ENCODE assay signal across 25 cellular contexts in genomic region chr20:42958367-42959112, GRCh38.
"Had no signal": no experiment of that assay in that cellular context is flagged by ENCODE, and none has a peak within 500 bp of the region (broad histone marks: within the 10 kb centered on the region; RNA-seq: fewer than 3 reads in every experiment).

No MANE protein-coding gene starts in this region.

- H3K4me1 ChIP-seq: psoas muscle, stomach, thyroid gland, tibial nerve, upper lobe of left lung had no signal

- H3K36me3 ChIP-seq: neutrophil, pancreas, right lobe of liver, sigmoid colon, stomach, thoracic aorta, thyroid gland, tibial nerve, upper lobe of left lung had no signal

- H3K9me3 ChIP-seq: neutrophil, pancreas, psoas muscle, right lobe of liver, sigmoid colon, thoracic aorta, thyroid gland, tibial nerve, upper lobe of left lung had no signal

- H3K27ac Mint-ChIP-seq: naive thymus-derived CD8-positive, alpha-beta T cell; natural killer cell treated with Interleukin-12 subunit alpha and Interleukin-12 subunit beta and Interleukin-15 and Interleukin-18, amount 100 ng/mL, for 72 hours; nephron progenitor cell; stimulated activated effector memory CD8-positive, alpha-beta T cell treated with anti-CD3 and anti-CD28 coated beads, Interleukin-12 subunit alpha, Interleukin-12 subunit beta, amount 100 ng/mL, for 72 hours; stimulated activated naive B cell treated with anti-CD40 and anti-IgM and Interleukin-4, amounts not matched to agents 10 μg/mL and 1 μg/mL and 100 μg/mL, for 72 hours; stimulated activated naive CD8-positive, alpha-beta T cell treated with anti-CD3 and anti-CD28 coated beads, Interleukin-15, Interleukin-2, amounts not matched to agents 100 ng/mL and 50 ng/mL, for 24 hours had no signal

- H3K27ac ChIP-seq: neutrophil, pancreas, psoas muscle, sigmoid colon, stomach, thoracic aorta, thyroid gland, tibial nerve, upper lobe of left lung had no signal

- ATAC-seq: naive thymus-derived CD8-positive, alpha-beta T cell; natural killer cell treated with Interleukin-12 subunit alpha and Interleukin-12 subunit beta and Interleukin-15 and Interleukin-18, amount 100 ng/mL, for 72 hours; psoas muscle; right cardiac atrium; stimulated activated effector memory CD8-positive, alpha-beta T cell treated with anti-CD3 and anti-CD28 coated beads, Interleukin-12 subunit alpha, Interleukin-12 subunit beta, amount 100 ng/mL, for 72 hours; stimulated activated naive B cell treated with anti-CD40 and anti-IgM and Interleukin-4, amounts not matched to agents 10 μg/mL and 1 μg/mL and 100 μg/mL, for 72 hours had no signal

- H3K27me3 ChIP-seq: neutrophil, pancreas, right lobe of liver, sigmoid colon, stomach, thyroid gland, tibial nerve, upper lobe of left lung had no signal

- H3K4me3 ChIP-seq: pancreas, psoas muscle, right lobe of liver, sigmoid colon, stomach, thoracic aorta, thyroid gland, tibial nerve, upper lobe of left lung had no signal

- H3K27me3 Mint-ChIP-seq: natural killer cell treated with Interleukin-12 subunit alpha and Interleukin-12 subunit beta and Interleukin-15 and Interleukin-18, amount 100 ng/mL, for 72 hours had no signal

- H3K4me1 Mint-ChIP-seq: naive thymus-derived CD8-positive, alpha-beta T cell; nephron progenitor cell; stimulated activated effector memory CD8-positive, alpha-beta T cell treated with anti-CD3 and anti-CD28 coated beads, Interleukin-12 subunit alpha, Interleukin-12 subunit beta, amount 100 ng/mL, for 72 hours; stimulated activated naive B cell treated with anti-CD40 and anti-IgM and Interleukin-4, amounts not matched to agents 10 μg/mL and 1 μg/mL and 100 μg/mL, for 72 hours had no signal

- H3K4me3 Mint-ChIP-seq: naive thymus-derived CD8-positive, alpha-beta T cell; natural killer cell treated with Interleukin-12 subunit alpha and Interleukin-12 subunit beta and Interleukin-15 and Interleukin-18, amount 100 ng/mL, for 72 hours; nephron progenitor cell; neural crest cell; stimulated activated effector memory CD8-positive, alpha-beta T cell treated with anti-CD3 and anti-CD28 coated beads, Interleukin-12 subunit alpha, Interleukin-12 subunit beta, amount 100 ng/mL, for 72 hours; stimulated activated naive B cell treated with anti-CD40 and anti-IgM and Interleukin-4, amounts not matched to agents 10 μg/mL and 1 μg/mL and 100 μg/mL, for 72 hours; stimulated activated naive CD8-positive, alpha-beta T cell treated with anti-CD3 and anti-CD28 coated beads, Interleukin-15, Interleukin-2, amounts not matched to agents 100 ng/mL and 50 ng/mL, for 24 hours had no signal

- H3K36me3 Mint-ChIP-seq: naive thymus-derived CD8-positive, alpha-beta T cell; natural killer cell treated with Interleukin-12 subunit alpha and Interleukin-12 subunit beta and Interleukin-15 and Interleukin-18, amount 100 ng/mL, for 72 hours; stimulated activated effector memory CD8-positive, alpha-beta T cell treated with anti-CD3 and anti-CD28 coated beads, Interleukin-12 subunit alpha, Interleukin-12 subunit beta, amount 100 ng/mL, for 72 hours; stimulated activated naive B cell treated with anti-CD40 and anti-IgM and Interleukin-4, amounts not matched to agents 10 μg/mL and 1 μg/mL and 100 μg/mL, for 72 hours had no signal

- DNase-seq: naive thymus-derived CD8-positive, alpha-beta T cell; nephron progenitor cell; nucleus accumbens; pancreas; psoas muscle; right cardiac atrium; right lobe of liver; sigmoid colon; stimulated activated CD4-positive, alpha-beta T cell treated with anti-CD3 and anti-CD28 coated beads, Interleukin-15, amount 100 ng/mL, for 24 hours; stimulated activated CD4-positive, alpha-beta T cell treated with anti-CD3 and anti-CD28 coated beads, Interleukin-2, amount 100 ng/mL, for 24 hours; stimulated activated CD4-positive, alpha-beta T cell treated with anti-CD3 and anti-CD28 coated beads, Interleukin-2, amount 100 ng/mL, for 48 hours; stimulated activated CD4-positive, alpha-beta T cell treated with anti-CD3 and anti-CD28 coated beads, Interleukin-4, amount 100 ng/mL, for 24 hours; stimulated activated naive B cell treated with anti-CD40 and anti-IgM and Interleukin-4, amounts not matched to agents 10 μg/mL and 1 μg/mL and 100 μg/mL, for 72 hours; stimulated activated naive CD4-positive, alpha-beta T cell treated with Interleukin-2 at 50 U/mL for 16 hours; stomach; thyroid gland; trophoblast cell; upper lobe of left lung had no signal

- H3K9me3 Mint-ChIP-seq: natural killer cell treated with Interleukin-12 subunit alpha and Interleukin-12 subunit beta and Interleukin-15 and Interleukin-18, amount 100 ng/mL, for 72 hours; neural crest cell had no signal
